8 cellular contexts compared by ENCODE assay signal in the genomic region with DNA sequence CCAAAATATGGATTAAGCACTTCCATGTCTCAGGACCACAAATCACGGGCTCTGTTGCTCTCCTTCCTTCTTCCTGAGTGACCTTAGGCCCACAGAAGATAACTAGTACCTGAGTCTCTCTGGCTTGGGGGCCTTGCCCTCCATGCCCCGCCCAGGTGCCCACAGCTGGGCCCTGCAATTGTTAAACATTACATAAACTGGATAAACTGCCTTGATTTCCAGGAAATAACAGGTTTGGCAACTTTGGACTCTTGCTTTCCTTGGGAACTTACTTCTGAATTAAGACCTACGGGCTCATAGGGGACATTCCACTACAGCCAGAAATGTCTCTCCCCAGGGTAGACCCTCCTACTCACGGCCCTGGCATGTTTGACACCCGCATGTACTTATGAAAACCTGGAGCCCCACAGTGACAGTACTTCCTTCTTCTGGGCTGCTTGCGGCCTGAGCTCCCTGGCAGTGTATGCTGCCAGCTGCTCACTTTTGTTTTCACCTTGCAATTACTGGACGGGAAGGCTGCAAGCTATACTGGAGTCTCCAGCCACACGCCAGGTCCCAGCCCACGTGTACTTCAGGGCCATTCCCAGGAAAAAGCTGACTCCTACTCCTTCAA. TPM values are rescaled to one million over a fixed set of nuclear protein-coding genes. Genes with fewer than 3 reads are reported as not detected.
A peak's percentile ranks its signal among the peaks of the same experiment; 100 is the strongest.
DNase-seq lines count a peak whose midpoint lies in the region; ATAC-seq, FAIRE-seq and TF ChIP-seq lines count a peak whose summit lies in the region.

No MANE protein-coding gene starts in this region.

- H4K20me1 ChIP-seq in OCI-LY7 (ENCODE audit: insufficient read depth, low read length), result no peaks in the 10 kb centered on the region

- no peaks in the 10 kb centered on the region for H3K9me3 Mint-ChIP-seq in effector memory CD8-positive, alpha-beta T cell

- H3K79me2 ChIP-seq in OCI-LY7 (ENCODE audit: insufficient read depth, low read depth, low read length), result peaks cover 23% of the 10 kb centered on the region

- H3K4me1 ChIP-seq in OCI-LY7 (ENCODE audit: insufficient read depth, low read length, poor library complexity, severe bottlenecking), result peaks cover 71% of the 10 kb centered on the region

- TF ChIP-seq CTCF in OCI-LY7 (conservative IDR thresholded peaks at IDR 0.05; ENCODE audit: low read length), result no peak

- H2AFZ ChIP-seq in OCI-LY7 (ENCODE audit: low read length), result peak overlapping the region; percentile 91

- no peaks in the 10 kb centered on the region for H3K9me2 ChIP-seq in OCI-LY7 (ENCODE audit: insufficient read depth, low read length)

- intact Hi-C loops in Right ventricle myocardium inferior (cut with DNase I), result no loop called here
- intact Hi-C loops in cardiac septum (cut with DNase I), result no loop called here
- intact Hi-C loops in OCI-LY7 (cut with micrococcal nuclease; ENCODE audit: unreplicated experiment), result loop anchor here (10.0 kb wide), 4 partner anchors 232 to 1202 kb away; partner anchors contain the start of genes MRPL38, RECQL5 and SAP30BP

- H3K4me2 ChIP-seq in OCI-LY7 (ENCODE audit: low read length), result peak overlapping the region; percentile 70

- H3K4me3 Mint-ChIP-seq in effector memory CD8-positive, alpha-beta T cell, result peak overlapping the region; percentile 56 to 63

- H3K27ac ChIP-seq in OCI-LY7 (ENCODE audit: low read depth, low read length, poor library complexity, severe bottlenecking) (peak overlapping the region; percentile 90), skin epidermis (peak overlapping the region in 20 of 21 experiments; percentile 31 to 99 (median 72))

- H3K27ac Mint-ChIP-seq in effector memory CD8-positive, alpha-beta T cell, result peak overlapping the region; percentile 77 to 95

- no peaks in the 10 kb centered on the region for H3K27me3 Mint-ChIP-seq in effector memory CD8-positive, alpha-beta T cell

- peaks cover 28 to 35% of the 10 kb centered on the region in 2 donors for H3K4me1 Mint-ChIP-seq in effector memory CD8-positive, alpha-beta T cell (ENCODE audit: low read depth in 2 of 2)

- no peak for ATAC-seq in Right ventricle myocardium inferior
- ATAC-seq in effector memory CD8-positive, alpha-beta T cell (replicated peaks), result no peak
- no peak for ATAC-seq in HG02642 (IDR thresholded peaks at IDR 0.05; ENCODE audit: poor library complexity, unreplicated experiment)

- POLR2A ChIA-PET in OCI-LY7 (lab: Charles Lee), result interaction anchor here (0.5 to 6.3 kb wide), 24 partner anchors 8 to 353 kb away, joined by 3 to 72 read pairs (median 4); partner anchors contain the start of genes ACOX1, EXOC7 and PRPSAP1

- H3K4me3 ChIP-seq in OCI-LY7 (ENCODE audit: low read depth, low read length, poor library complexity, severe bottlenecking), result peak overlapping the region; percentile 49
- H3K4me3 ChIP-seq in skin epidermis, result no peak overlapping the region

- CTCF ChIA-PET in OCI-LY7 (lab: Charles Lee; ENCODE audit: unreplicated experiment), result interaction anchor here (0.6 to 1.2 kb wide), 6 partner anchors 17 to 260 kb away, joined by 3 to 7 read pairs (median 4); no protein-coding TSS in a partner anchor

- no TSS peak for BruUV-seq in OCI-LY7 (replicated peaks; lab: Mats Ljungman, UMichigan)

- peak; percentile 66 for DNase-seq in Right ventricle myocardium inferior (ENCODE audit: missing footprints)
- no peak for DNase-seq in cardiac septum (ENCODE audit: low spot score)
- peak; percentile 85 for DNase-seq in OCI-LY7 (ENCODE audit: low spot score)
- no peak for DNase-seq in effector memory CD8-positive, alpha-beta T cell
- no peak for DNase-seq in urothelium cell line (ENCODE audit: low spot score)
- DNase-seq in stimulated activated CD4-positive, alpha-beta T cell treated with anti-CD3 and anti-CD28 coated beads, Interleukin-2, amount 100 ng/mL, for 24 hours, result no peak

- FAIRE-seq in urothelium cell line (lab: Jason Lieb, UNC), result no peak

- H3K36me3 ChIP-seq in OCI-LY7 (ENCODE audit: insufficient read depth, low read length), result peaks cover 13% of the 10 kb centered on the region

- H3K36me3 Mint-ChIP-seq in effector memory CD8-positive, alpha-beta T cell (ENCODE audit: insufficient read depth), result peaks cover 33% of the 10 kb centered on the region

- H3K9me3 ChIP-seq in OCI-LY7 (ENCODE audit: low read length), result no peaks in the 10 kb centered on the region

RNA-seq across cellular contexts. Expression of gene UBALD2, which starts 2.3 kb away (rescaled TPM):
- 30.4 TPM for total RNA-seq in Right ventricle myocardium inferior
- 22.7 TPM for total RNA-seq in cardiac septum
- total RNA-seq in OCI-LY7 (2014; rRNA removed; shearing (Covaris generic)), result 70.9 and 86.4 TPM in 2 replicates
- total RNA-seq in OCI-LY7 (2022), result 238 and 305 TPM in 2 replicates

RNA-seq across cellular contexts. Expression of gene RNF157, which starts 22.5 kb away (rescaled TPM):
- 19.4 TPM for total RNA-seq in Right ventricle myocardium inferior
- total RNA-seq in cardiac septum, result 2.5 TPM
- total RNA-seq in OCI-LY7 (2014; rRNA removed; shearing (Covaris generic)), result 0.21 and 0.28 TPM in 2 replicates
- 0.70 and 1.3 TPM in 2 replicates for total RNA-seq in OCI-LY7 (2022)

RNA-seq across cellular contexts. Expression of gene QRICH2, which starts 45.2 kb away (rescaled TPM):
- total RNA-seq in Right ventricle myocardium inferior (3.6 TPM), cardiac septum (1.8 TPM), OCI-LY7 (2022) (5.7 and 7.2 TPM in 2 replicates)
- 6.7 and 9.4 TPM in 2 replicates for total RNA-seq in OCI-LY7 (2014; rRNA removed; shearing (Covaris generic))

Comparison
In these comparisons a context has a peak if more than half of its experiments do, and no peak if none do; other contexts are left out.
1. DNase-seq: peak in Right ventricle myocardium inferior (single experiment) and OCI-LY7 (single experiment); none in cardiac septum (single experiment), effector memory CD8-positive, alpha-beta T cell (0 of 3), urothelium cell line (single experiment) and stimulated activated CD4-positive, alpha-beta T cell treated with anti-CD3 and anti-CD28 coated beads, Interleukin-2, amount 100 ng/mL, for 24 hours (0 of 2).